16 cellular contexts compared by ENCODE assay signal in genomic region chr9:89845321-89845720, GRCh38.
"Had no signal": no experiment of that assay in that cellular context is flagged by ENCODE, and none has a peak within 500 bp of the region (broad histone marks: within the 10 kb centered on the region; RNA-seq: fewer than 3 reads in every experiment).

No MANE protein-coding gene starts in this region.

- H3K9me3 ChIP-seq: adrenal gland had no signal

- ATAC-seq: activated naive CD4-positive, alpha-beta T cell treated with anti-CD3 and anti-CD28 coated beads, Interleukin-2, amount 50 U/mL, for 72 hours; activated T-cell treated with anti-CD3 and anti-CD28 coated beads, Interleukin-2, amount 50 U/mL, for 4 hours had no signal

- H3K36me3 Mint-ChIP-seq: activated CD4-positive, alpha-beta memory T cell treated with anti-CD3 and anti-CD28 coated beads for 36 hours; activated naive CD4-positive, alpha-beta T cell treated with anti-CD3 and anti-CD28 coated beads, Interleukin-2, amount 50 U/mL, for 72 hours had no signal

- H3K4me2 ChIP-seq: PC-9 had no signal

- H3K27ac Mint-ChIP-seq: activated CD4-positive, alpha-beta memory T cell treated with anti-CD3 and anti-CD28 coated beads for 36 hours; activated CD4-positive, alpha-beta T cell treated with anti-CD3 and anti-CD28 coated beads, Interleukin-2, amount 10 ng/mL, durations not matched to agents 7 days and 5 days; T-helper 1 cell treated with Interleukin-12 subunit alpha and Interleukin-12 subunit beta and Interleukin-4 antibody, amounts not matched to agents 30 μg/mL and 1 μg/mL, for 36 hours had no signal

- H3K27me3 Mint-ChIP-seq: activated CD4-positive, alpha-beta memory T cell treated with anti-CD3 and anti-CD28 coated beads for 36 hours had no signal

- H3K4me1 Mint-ChIP-seq: activated CD4-positive, alpha-beta T cell treated with anti-CD3 and anti-CD28 coated beads, Interleukin-2, amount 10 ng/mL, durations not matched to agents 7 days and 5 days had no signal

- H3K36me3 ChIP-seq: adrenal gland had no signal

- H3K4me3 Mint-ChIP-seq: activated CD4-positive, alpha-beta memory T cell treated with anti-CD3 and anti-CD28 coated beads for 36 hours; activated CD4-positive, alpha-beta T cell treated with anti-CD3 and anti-CD28 coated beads, Interleukin-2, amount 10 ng/mL, durations not matched to agents 7 days and 5 days; activated T-cell treated with anti-CD3 and anti-CD28 coated beads, Interleukin-2, amount 50 U/mL, for 4 hours; T-helper 1 cell treated with Interleukin-12 subunit alpha and Interleukin-12 subunit beta and Interleukin-4 antibody, amounts not matched to agents 30 μg/mL and 1 μg/mL, for 36 hours had no signal

- H3K9me3 Mint-ChIP-seq: activated CD4-positive, alpha-beta memory T cell treated with anti-CD3 and anti-CD28 coated beads for 36 hours; activated CD4-positive, alpha-beta T cell treated with anti-CD3 and anti-CD28 coated beads, Interleukin-2, amount 10 ng/mL, durations not matched to agents 7 days and 5 days; activated naive CD4-positive, alpha-beta T cell treated with anti-CD3 and anti-CD28 coated beads, Interleukin-2, amount 50 U/mL, for 72 hours; activated T-cell treated with anti-CD3 and anti-CD28 coated beads, Interleukin-2, amount 50 U/mL, for 4 hours; T-helper 1 cell treated with Interleukin-12 subunit alpha and Interleukin-12 subunit beta and Interleukin-4 antibody, amounts not matched to agents 30 μg/mL and 1 μg/mL, for 36 hours had no signal

- H2AFZ ChIP-seq: PC-9 had no signal

- DNase-seq: activated CD4-positive, alpha-beta memory T cell treated with anti-CD3 and anti-CD28 coated beads for 36 hours; activated CD4-positive, alpha-beta T cell treated with anti-CD3 and anti-CD28 coated beads, Interleukin-2, amount 10 ng/mL, durations not matched to agents 7 days and 5 days; activated CD4-positive, CD25-positive, alpha-beta regulatory T cell; activated effector memory CD4-positive, alpha-beta T cell treated with anti-CD3 and anti-CD28 coated beads, Interleukin-2, amount 50 U/mL, for 16 hours; activated naive CD4-positive, alpha-beta T cell treated with Interleukin-2 at 50 U/mL for 16 hours; activated T-cell treated with anti-CD3 and anti-CD28 coated beads, Interleukin-2, amount 50 U/mL, for 4 hours; anterior cingulate cortex; caudate nucleus; MM.1S; NCI-H1105; NCI-H1436 treated with DMSO at 0.1 percent for 48 hours; PC-9; SHP77 treated with DMSO at 0.1 percent for 48 hours had no signal

- H3K27ac ChIP-seq: adrenal gland, PC-9 had no signal

- H3K27me3 ChIP-seq: adrenal gland had no signal

- H3K4me3 ChIP-seq: adrenal gland, PC-9 had no signal
